13 cellular contexts compared by ENCODE assay signal in genomic region chr13:60111726-60112125, GRCh38.
"Had no signal": no experiment of that assay in that cellular context is flagged by ENCODE, and none has a peak within 500 bp of the region (broad histone marks: within the 10 kb centered on the region; RNA-seq: fewer than 3 reads in every experiment).

No MANE protein-coding gene starts in this region.

- H2AFZ ChIP-seq: hepatocyte had no signal

- ATAC-seq: left lobe of liver; pancreas; stimulated activated effector memory CD8-positive, alpha-beta T cell treated with anti-CD3 and anti-CD28 coated beads, Interleukin-12 subunit alpha, Interleukin-12 subunit beta, amount 100 ng/mL, for 72 hours; upper lobe of right lung had no signal

- H3K36me3 Mint-ChIP-seq: stimulated activated effector memory CD8-positive, alpha-beta T cell treated with anti-CD3 and anti-CD28 coated beads, Interleukin-12 subunit alpha, Interleukin-12 subunit beta, amount 100 ng/mL, for 72 hours had no signal

- H3K4me3 Mint-ChIP-seq: endodermal cell; neural crest cell; stimulated activated effector memory CD8-positive, alpha-beta T cell treated with anti-CD3 and anti-CD28 coated beads, Interleukin-12 subunit alpha, Interleukin-12 subunit beta, amount 100 ng/mL, for 72 hours had no signal

- H3K4me3 ChIP-seq: adrenal gland, hepatocyte, pancreas, thoracic aorta, upper lobe of right lung had no signal

- H3K4me1 ChIP-seq: adrenal gland, pancreas, upper lobe of right lung had no signal

- H3K27ac ChIP-seq: adrenal gland, hepatocyte, pancreas, thoracic aorta, upper lobe of right lung had no signal

- H3K36me3 ChIP-seq: adrenal gland, pancreas, thoracic aorta, upper lobe of right lung had no signal

- H3K4me2 ChIP-seq: hepatocyte had no signal

- H3K9me3 ChIP-seq: adrenal gland, pancreas, upper lobe of right lung had no signal

- DNase-seq: activated CD4-positive, alpha-beta T cell treated with anti-CD3 and anti-CD28 coated beads for 1 hour; activated CD4-positive, alpha-beta T cell treated with anti-CD3 and anti-CD28 coated beads, Interleukin-2, amount 50 U/mL, for 4 hours; activated naive CD4-positive, alpha-beta T cell treated with anti-CD3 and anti-CD28 coated beads, Interleukin-2, amount 50 U/mL, for 16 hours; activated T-cell treated with anti-CD3 and anti-CD28 coated beads for 4 hours; adrenal gland; endodermal cell; pancreas; upper lobe of right lung had no signal

- H3K27ac Mint-ChIP-seq: endodermal cell; stimulated activated effector memory CD8-positive, alpha-beta T cell treated with anti-CD3 and anti-CD28 coated beads, Interleukin-12 subunit alpha, Interleukin-12 subunit beta, amount 100 ng/mL, for 72 hours had no signal

- H3K4me1 Mint-ChIP-seq: endodermal cell; neural crest cell; stimulated activated effector memory CD8-positive, alpha-beta T cell treated with anti-CD3 and anti-CD28 coated beads, Interleukin-12 subunit alpha, Interleukin-12 subunit beta, amount 100 ng/mL, for 72 hours had no signal

- H3K27me3 ChIP-seq: adrenal gland, hepatocyte, pancreas, upper lobe of right lung had no signal
